8 cellular contexts compared by ENCODE assay signal in genomic region chr18:49486959-49487710, GRCh38. TPM values are rescaled to one million over a fixed set of nuclear protein-coding genes. Genes with fewer than 3 reads are reported as not detected.
A peak's percentile ranks its signal among the peaks of the same experiment; 100 is the strongest.
DNase-seq lines count a peak whose midpoint lies in the region; ATAC-seq and TF ChIP-seq lines count a peak whose summit lies in the region.

Gene C18orf32, minus strand, starts transcription at chr18:49487234. Its CDS starts 3,486 bp downstream, at chr18:49483748.

- H3K9me3 ChIP-seq in left ventricle myocardium inferior (replicated peaks): no peaks in the 10 kb centered on the region
- no peaks in the 10 kb centered on the region for H3K9me3 ChIP-seq in prostate gland

- H3K27ac ChIP-seq in left ventricle myocardium inferior (replicated peaks) (peak within 1 kb of the TSS; percentile 97), prostate gland (peak within 1 kb of the TSS; percentile 94 to 95), urinary bladder (ENCODE audit: low read depth) (peak within 1 kb of the TSS; percentile 94)

- H3K4me1 ChIP-seq in left ventricle myocardium inferior (peaks cover 66% of the 10 kb centered on the region), prostate gland (replicated peaks) (peaks cover 4% of the 10 kb centered on the region), urinary bladder (ENCODE audit: insufficient read depth) (peaks cover 2% of the 10 kb centered on the region)

- in situ Hi-C loops in GM13976 (cut with MboI; ENCODE audit: low sequenced_read_pairs, unreplicated experiment): no loop called here

- peak; percentile 91 for TF ChIP-seq POLR2A in prostate gland (IDR thresholded peaks at IDR 0.05)

- H3K4me3 ChIP-seq in left ventricle myocardium inferior: peak within 1 kb of the TSS; percentile 86
- peak within 1 kb of the TSS; percentile 74 to 82 for H3K4me3 ChIP-seq in prostate gland
- peak within 1 kb of the TSS; percentile 78 for H3K4me3 ChIP-seq in urinary bladder (ENCODE audit: low read depth, low read length)

- no peaks in the 10 kb centered on the region for H3K27me3 ChIP-seq in left ventricle myocardium inferior (ENCODE audit: low read depth)
- H3K27me3 ChIP-seq in prostate gland (replicated peaks; ENCODE audit: insufficient read depth): no peaks in the 10 kb centered on the region

- peaks cover 56% of the 10 kb centered on the region for H3K36me3 ChIP-seq in left ventricle myocardium inferior
- no peaks in the 10 kb centered on the region for H3K36me3 ChIP-seq in prostate gland
- peaks cover 3% of the 10 kb centered on the region for H3K36me3 ChIP-seq in urinary bladder (ENCODE audit: insufficient read depth)

- no peak for TF ChIP-seq CTCF in GM13976 (IDR thresholded peaks at IDR 0.05; ENCODE audit: borderline replicate concordance, control extremely low read depth, extremely low read depth, insufficient read depth, missing control alignments)
- no peak for TF ChIP-seq CTCF in left ventricle myocardium inferior (IDR thresholded peaks at IDR 0.05; ENCODE audit: borderline replicate concordance)
- TF ChIP-seq CTCF in prostate gland (IDR thresholded peaks at IDR 0.05): no peak

- intact Hi-C loops in T-helper 1 cell treated with Interleukin-12 subunit alpha and Interleukin-12 subunit beta and Interleukin-4 antibody, amounts not matched to agents 30 ng/mL and 1 ng/mL, for 36 hours (cut with micrococcal nuclease): loop anchor here (1.0 to 2.0 kb wide), 5 partner anchors 27 to 1556 kb away; partner anchors contain the start of genes ACAA2, CXXC1, DYM and SMAD2
- intact Hi-C loops in left ventricle myocardium inferior (cut with micrococcal nuclease) (no loop called here), prostate gland (cut with DNase I) (loop anchor here (5.0 kb wide), 1 partner anchor 810 kb away; no protein-coding TSS in a partner anchor)

- WGBS in prostate gland: 5% methylated on average over 47 of the region's 68 CpGs
- WGBS in urinary bladder: 4% methylated on average over 68 of the region's 68 CpGs

- ATAC-seq in HG02870 (IDR thresholded peaks at IDR 0.05; ENCODE audit: unreplicated experiment): peak; percentile 92

- DNase-seq in GM13976 (ENCODE audit: low spot score) (peak; percentile 93), NCI-H146 treated with DMSO at 0.1 percent for 48 hours (lab: John Stamatoyannopoulos, UW; ENCODE audit: unreplicated experiment) (peak; percentile 98), amniotic epithelial cell (ENCODE audit: low read depth) (peak; percentile 89), left ventricle myocardium inferior (peak; percentile 97), prostate gland (ENCODE audit: low spot score) (peak; percentile 90)

RNA-seq across cellular contexts. Expression of gene C18orf32, which starts in this region (rescaled TPM):
- 30.2 and 32.8 TPM in 2 replicates for total RNA-seq in T-helper 1 cell treated with Interleukin-12 subunit alpha and Interleukin-12 subunit beta and Interleukin-4 antibody, amounts not matched to agents 30 ng/mL and 1 ng/mL, for 36 hours
- 57.4 TPM for total RNA-seq in left ventricle myocardium inferior
- 10 to 100 TPM; 37.1 to 56.6 TPM for total RNA-seq in prostate gland
- 38.3 TPM for total RNA-seq in urinary bladder
- polyA plus RNA-seq in urinary bladder: 81.5 TPM

Comparison
In these comparisons a context has a peak if more than half of its experiments do, and no peak if none do; other contexts are left out.
1. Peak in every context shown above with its lines: DNase-seq, ATAC-seq, H3K4me3 ChIP-seq and H3K27ac ChIP-seq.